In genomic region chr17:80424878-80425765, GRCh38 we compare ENCODE assay signal across 26 cellular contexts. TPM values are rescaled to one million over a fixed set of nuclear protein-coding genes. Genes with fewer than 3 reads are reported as not detected.
DNase-seq lines count a peak whose midpoint lies in the region; ATAC-seq, FAIRE-seq and TF ChIP-seq lines count a peak whose summit lies in the region.
"Had no signal": no experiment of that assay in that cellular context is flagged by ENCODE, and none has a peak within 500 bp of the region (broad histone marks: within the 10 kb centered on the region; RNA-seq: fewer than 3 reads in every experiment).

No MANE protein-coding gene starts in this region.

- TF ChIP-seq CTCF in SK-N-SH (IDR thresholded peaks at IDR 0.05) (no peak), kidney (IDR thresholded peaks at IDR 0.05; ENCODE audit: borderline replicate concordance, extremely low read depth, insufficient read depth) (no peak), lower leg skin (IDR thresholded peaks at IDR 0.05) (no peak)

- ATAC-seq in SK-N-SH treated with all-trans-retinoic acid at 6 μM for 48 hours (no peak), left lobe of liver (no peak)
- no peak for ATAC-seq in activated T-cell treated with anti-CD3 and anti-CD28 coated beads, Interleukin-2, amount 50 U/mL, for 4 hours
- ATAC-seq: left lung had no signal

- TF ChIP-seq RAD21 in SK-N-SH (IDR thresholded peaks at IDR 0.05; ENCODE audit: low read length): no peak

- H4K20me1 ChIP-seq in SK-N-SH (ENCODE audit: insufficient read depth): no peaks in the 10 kb centered on the region; the same call in 1 of the 2 replicates

- FAIRE-seq in kidney (lab: Jason Lieb, UNC) (no peak), urothelium cell line (lab: Jason Lieb, UNC) (peak; percentile 44)

- CTCF ChIA-PET in SK-N-SH (lab: Yijun Ruan, JAX): interaction anchor here (0.7 to 6.5 kb wide), 16 partner anchors 9 to 562 kb away, joined by 3 to 81 read pairs (median 3); partner anchors contain the start of gene ENDOV

- H3K9me2 ChIP-seq in SK-N-SH: no peaks in the 10 kb centered on the region

- H3K36me3 ChIP-seq in SK-N-SH (replicated peaks in 1 of 2; ENCODE audit: control insufficient read depth in 1 of 2, insufficient read depth in 2 of 2, low read length in 1 of 2) (peaks cover 6 to 23% of the 10 kb centered on the region in 2 experiments), kidney (ENCODE audit: control insufficient read depth in 1 of 2, insufficient read depth in 2 of 2, low read length in 2 of 2) (no peaks in the 10 kb centered on the region)
- H3K36me3 ChIP-seq: uterus had no signal

- no peaks in the 10 kb centered on the region for H3K27me3 ChIP-seq in SK-N-SH (ENCODE audit: insufficient read depth)
- H3K27me3 ChIP-seq: left lung, MG63, uterus had no signal

- no peak for TF ChIP-seq POLR2A in lower leg skin (IDR thresholded peaks at IDR 0.05)

- H3K36me3 Mint-ChIP-seq in activated T-cell treated with anti-CD3 and anti-CD28 coated beads, Interleukin-2, amount 50 U/mL, for 4 hours (ENCODE audit: insufficient read depth): no peaks in the 10 kb centered on the region
- H3K36me3 Mint-ChIP-seq: activated naive CD8-positive, alpha-beta T cell treated with anti-CD3 and anti-CD28 coated beads for 36 hours; CD14-positive monocyte had no signal

- H3K79me2 ChIP-seq in SK-N-SH (ENCODE audit: insufficient read depth): no peaks in the 10 kb centered on the region

- H2AFZ ChIP-seq in SK-N-SH (ENCODE audit: low read depth): no peak overlapping the region

- peaks cover 11% of the 10 kb centered on the region for H3K27me3 Mint-ChIP-seq in activated T-cell treated with anti-CD3 and anti-CD28 coated beads, Interleukin-2, amount 50 U/mL, for 4 hours (ENCODE audit: low read depth)
- H3K27me3 Mint-ChIP-seq: activated CD4-positive, alpha-beta T cell treated with anti-CD3 and anti-CD28 coated beads, Interleukin-2, amount 10 ng/mL, durations not matched to agents 24 days and 14 days; activated naive CD8-positive, alpha-beta T cell treated with anti-CD3 and anti-CD28 coated beads for 36 hours; effector memory CD8-positive, alpha-beta T cell had no signal

- no peak overlapping the region for H3K4me2 ChIP-seq in SK-N-SH

- no peaks in the 10 kb centered on the region; a peak in 1 of 4 replicates for H3K4me1 ChIP-seq in SK-N-SH (ENCODE audit: control insufficient read depth in 1 of 2, insufficient read depth in 2 of 2, low read depth in 1 of 2, low read length in 1 of 2)
- H3K4me1 ChIP-seq in kidney (ENCODE audit: control insufficient read depth in 1 of 2, insufficient read depth in 1 of 2, low read depth in 1 of 2, low read length in 2 of 2): peaks cover 0 to 5% of the 10 kb centered on the region in 2 donors
- H3K4me1 ChIP-seq: uterus had no signal

- TF ChIP-seq EP300 in SK-N-SH (IDR thresholded peaks at IDR 0.05; ENCODE audit: borderline replicate concordance in 1 of 2, low read depth in 1 of 2, low read length in 1 of 2): no peak

- H3F3A ChIP-seq in SK-N-SH (replicated peaks; ENCODE audit: insufficient read depth): peaks cover 6% of the 10 kb centered on the region

- 84% methylated on average over 23 of the region's 27 CpGs for WGBS in SK-N-SH (ENCODE audit: low lambda C conversion rate)
- 81% methylated on average over 21 to 22 of the region's 27 CpGs for WGBS in lower leg skin, 2 donors

- POLR2A ChIA-PET in SK-N-SH (lab: Yijun Ruan, JAX): interaction anchor here (1.1 to 2.6 kb wide), 3 partner anchors 9 to 324 kb away, joined by 3 to 10 read pairs (median 5); partner anchors contain the start of gene GAA

- H3K9me3 ChIP-seq in SK-N-SH (no peaks in the 10 kb centered on the region), kidney (ENCODE audit: control insufficient read depth in 1 of 2, low read length in 2 of 2) (no peaks in the 10 kb centered on the region)
- H3K9me3 ChIP-seq: left lung, MG63, uterus had no signal

- H3K4me3 Mint-ChIP-seq in activated T-cell treated with anti-CD3 and anti-CD28 coated beads, Interleukin-2, amount 50 U/mL, for 4 hours: no peak overlapping the region
- H3K4me3 Mint-ChIP-seq: activated CD4-positive, alpha-beta T cell treated with anti-CD3 and anti-CD28 coated beads, Interleukin-2, amount 10 ng/mL, durations not matched to agents 24 days and 14 days; activated naive CD8-positive, alpha-beta T cell treated with anti-CD3 and anti-CD28 coated beads for 36 hours; CD14-positive monocyte had no signal

- H3K27ac ChIP-seq in SK-N-SH (ENCODE audit: low read depth in 2 of 2, low read length in 1 of 2): no peak overlapping the region
- no peak overlapping the region for H3K27ac ChIP-seq in kidney (ENCODE audit: low read depth in 2 of 2, low read length in 2 of 2)
- H3K27ac ChIP-seq: left lung, uterus had no signal

- H3K4me3 ChIP-seq in SK-N-SH (ENCODE audit: low read depth in 2 of 2, low read length in 1 of 2) (no peak overlapping the region), kidney (ENCODE audit: low read length in 2 of 2) (no peak overlapping the region), lower leg skin (ENCODE audit: low read depth, poor library complexity, severe bottlenecking) (no peak overlapping the region)
- H3K4me3 ChIP-seq in Jurkat, Clone E6-1 (ENCODE audit: low read length): no peak overlapping the region
- H3K4me3 ChIP-seq: left lung, MG63, uterus had no signal

- intact Hi-C loops in kidney (cut with DNase I) (loop anchor here (5.0 to 10.0 kb wide), 3 partner anchors 150 to 557 kb away; no protein-coding TSS in a partner anchor), lower leg skin (cut with DNase I; ENCODE audit: low total_unique reads) (loop anchor here (2.0 to 5.0 kb wide), 2 partner anchors 152 to 560 kb away; no protein-coding TSS in a partner anchor)

- DNase-seq in SK-N-SH (peak; percentile 54), kidney (peak; percentile 66), urothelium cell line (ENCODE audit: low spot score) (no peak), left lobe of liver (ENCODE audit: low spot score) (no peak), lower leg skin (ENCODE audit: low spot score in 2 of 2) (no peak)
- peak; percentile 53 for DNase-seq in Jurkat, Clone E6-1 (ENCODE audit: low read depth, low spot score)
- DNase-seq in activated T-cell treated with anti-CD3 and anti-CD28 coated beads, Interleukin-2, amount 50 U/mL, for 4 hours: no peak
- DNase-seq: activated CD4-positive, alpha-beta T cell treated with anti-CD3 and anti-CD28 coated beads, Interleukin-2, amount 10 ng/mL, durations not matched to agents 24 days and 14 days; activated naive CD8-positive, alpha-beta T cell treated with anti-CD3 and anti-CD28 coated beads for 36 hours; DMS79; effector memory CD8-positive, alpha-beta T cell; IMR-90; MG63; NCI-H1436 treated with DMSO at 0.1 percent for 48 hours; NCI-H2171; NCI-H69; OCI-M1; retina; SHP77; stimulated activated CD8-positive, alpha-beta memory T cell treated with anti-CD3 and anti-CD28 coated beads, Interleukin-4, amount 100 ng/mL, for 48 hours; uterus had no signal

- H3K9me3 Mint-ChIP-seq in activated T-cell treated with anti-CD3 and anti-CD28 coated beads, Interleukin-2, amount 50 U/mL, for 4 hours: no peaks in the 10 kb centered on the region
- H3K9me3 Mint-ChIP-seq: activated CD4-positive, alpha-beta T cell treated with anti-CD3 and anti-CD28 coated beads, Interleukin-2, amount 10 ng/mL, durations not matched to agents 24 days and 14 days; activated naive CD8-positive, alpha-beta T cell treated with anti-CD3 and anti-CD28 coated beads for 36 hours; activated T-helper 2 cell treated with anti-CD3 and anti-CD28 coated beads, Interferon-gamma antibody, Interleukin-2, Interleukin-4, amounts not matched to agents 10 μg/mL and 5 μg/mL and 100 μg/mL, durations not matched to agents 14 hours and 24 hours and 36 hours; CD14-positive monocyte; effector memory CD8-positive, alpha-beta T cell had no signal

- peaks cover 8% of the 10 kb centered on the region for H3K4me1 Mint-ChIP-seq in activated T-cell treated with anti-CD3 and anti-CD28 coated beads, Interleukin-2, amount 50 U/mL, for 4 hours (ENCODE audit: low read depth)

- H3K9ac ChIP-seq in SK-N-SH: no peak overlapping the region
- H3K9ac ChIP-seq in kidney (ENCODE audit: low read length in 2 of 2): no peak overlapping the region

TF ChIP-seq in SK-N-SH, 30 proteins besides CTCF, POLR2A, EP300 and RAD21 (continues in another document):
- TF ChIP-seq NFIC (IDR thresholded peaks at IDR 0.05; ENCODE audit: borderline replicate concordance) (no peak), SMC3 (IDR thresholded peaks at IDR 0.05; ENCODE audit: low read depth, low read length) (no peak), TEAD4 (IDR thresholded peaks at IDR 0.05; ENCODE audit: borderline replicate concordance, insufficient read depth) (no peak), FOXM1 (IDR thresholded peaks at IDR 0.05; ENCODE audit: low read depth) (no peak), RFX5 (IDR thresholded peaks at IDR 0.05; ENCODE audit: low read length) (no peak)

RNA-seq across cellular contexts. Expression of gene ENDOV, which starts 10.2 kb away (rescaled TPM):
- polyA plus RNA-seq in SK-N-SH (2012; rRNA removed): 83.6 and 90.3 TPM in 2 replicates
- polyA plus RNA-seq in SK-N-SH (2012; cell fraction: cytosol; rRNA removed): 36.1 and 50.0 TPM in 2 replicates
- polyA plus RNA-seq in SK-N-SH (2012; cell fraction: nucleus; rRNA removed): 181 and 203 TPM in 2 replicates
- polyA plus RNA-seq in Jurkat, Clone E6-1 (2012; ENCODE audit: insufficient read depth, insufficient read length): 24.4 TPM
- 28.0 TPM for total RNA-seq in kidney
- polyA plus RNA-seq in kidney (ENCODE audit: insufficient read depth, low read depth, low replicate concordance): 20.3 TPM
- total RNA-seq in activated T-cell treated with anti-CD3 and anti-CD28 coated beads, Interleukin-2, amount 50 U/mL, for 4 hours: 10 to 100 TPM; 11.2 to 12.9 (median 12.4) TPM
- total RNA-seq in left lobe of liver: 15.6 TPM
- total RNA-seq in lower leg skin: 10 to 100 TPM; 13.7 to 26.8 (median 21.3) TPM

RNA-seq across cellular contexts. Expression of gene NPTX1, which starts 51.3 kb away (rescaled TPM):
- polyA plus RNA-seq in SK-N-SH (2012; rRNA removed) (0.05 and 0.16 TPM in 2 replicates), kidney (ENCODE audit: insufficient read depth, low read depth, low replicate concordance) (0.39 TPM)
- polyA plus RNA-seq in SK-N-SH (2012; cell fraction: cytosol; rRNA removed): 0.01 and 0.03 TPM in 2 replicates
- 0.05 and 0.38 TPM in 2 replicates for polyA plus RNA-seq in SK-N-SH (2012; cell fraction: nucleus; rRNA removed)
- polyA plus RNA-seq in Jurkat, Clone E6-1 (2012; ENCODE audit: insufficient read depth, insufficient read length): not detected
- total RNA-seq in kidney (0.31 TPM), left lobe of liver (0.25 TPM), lower leg skin (1 to 10 TPM; 1.1 to 2.6 (median 2.3) TPM)
- 10 to 100 TPM; 14.0 to 22.2 (median 21.4) TPM for total RNA-seq in activated T-cell treated with anti-CD3 and anti-CD28 coated beads, Interleukin-2, amount 50 U/mL, for 4 hours
- total RNA-seq: subcutaneous adipose tissue had no signal
- polyA plus RNA-seq: CD14-positive monocyte had no signal

Comparison
In these comparisons a context has a peak if more than half of its experiments do, and no peak if none do; other contexts are left out.
1. DNase-seq: peak in SK-N-SH (single experiment), Jurkat, Clone E6-1 (single experiment) and kidney (single experiment); none in urothelium cell line (single experiment), activated T-cell treated with anti-CD3 and anti-CD28 coated beads, Interleukin-2, amount 50 U/mL, for 4 hours (single experiment), left lobe of liver (single experiment) and lower leg skin (0 of 2).
2. RNA of gene NPTX1, which starts 51.3 kb away (total RNA-seq): 14.0 to 22.2 TPM in activated T-cell treated with anti-CD3 and anti-CD28 coated beads, Interleukin-2, amount 50 U/mL, for 4 hours; 1.1 to 2.6 TPM in lower leg skin, 0.31 TPM in kidney (single experiment) and 0.25 TPM in left lobe of liver (single experiment); every median in the first group is over 4 times any median in the second.